In genomic region chr1:114219247-114219872, GRCh38 we compare ENCODE assay signal across 10 cellular contexts.
DNase-seq lines count a peak whose midpoint lies in the region; ATAC-seq, FAIRE-seq and TF ChIP-seq lines count a peak whose summit lies in the region.
"Had no signal": no experiment of that assay in that cellular context is flagged by ENCODE, and none has a peak within 500 bp of the region (broad histone marks: within the 10 kb centered on the region; RNA-seq: fewer than 3 reads in every experiment).

No MANE protein-coding gene starts in this region.

- H3K27me3 ChIP-seq in K562 (ENCODE audit: control insufficient read depth in 2 of 2, insufficient read depth in 2 of 2, low read length in 2 of 2), result peaks cover 2 to 18% of the 10 kb centered on the region in 2 experiments; a peak in 4 of 5 replicates

- no peaks in the 10 kb centered on the region for H3K9me3 Mint-ChIP-seq in stimulated activated effector memory CD8-positive, alpha-beta T cell treated with anti-CD3 and anti-CD28 coated beads, Interleukin-12 subunit alpha, Interleukin-12 subunit beta, amount 100 ng/mL, for 72 hours

- in situ Hi-C loops in K562 (cut with MboI), result no loop called here

- TF ChIP-seq EP300 in A549 (IDR thresholded peaks at IDR 0.05) (no peak), K562 (IDR thresholded peaks at IDR 0.05; ENCODE audit: low read length) (no peak)

- CTCF ChIA-PET in A549 (lab: Yijun Ruan, JAX), result interaction anchor here (0.6 to 1.8 kb wide), 3 partner anchors 9 to 241 kb away, joined by 3 to 8 read pairs (median 3); no protein-coding TSS in a partner anchor
- CTCF ChIA-PET in HEK293 (lab: Yijun Ruan, JAX), result interaction anchor here (0.7 kb wide), 2 partner anchors 177 to 1582 kb away, joined by 3 read pairs; no protein-coding TSS in a partner anchor
- CTCF ChIA-PET in K562 (lab: Yijun Ruan, JAX; ENCODE audit: low intra/inter-chr PET ratio), result no interaction called here
- CTCF ChIA-PET in HEK293T (lab: Yijun Ruan, JAX), result interaction anchor here (0.7 to 1.1 kb wide), 2 partner anchors 219 to 240 kb away, joined by 3 read pairs; partner anchors contain the start of gene OLFML3

- no peak overlapping the region for H3K4me3 Mint-ChIP-seq in stimulated activated effector memory CD8-positive, alpha-beta T cell treated with anti-CD3 and anti-CD28 coated beads, Interleukin-12 subunit alpha, Interleukin-12 subunit beta, amount 100 ng/mL, for 72 hours

- H3K4me1 ChIP-seq in A549, result no peaks in the 10 kb centered on the region
- no peaks in the 10 kb centered on the region for H3K4me1 ChIP-seq in HEK293 (ENCODE audit: control insufficient read depth, insufficient read depth, low read length)
- no peaks in the 10 kb centered on the region for H3K4me1 ChIP-seq in K562 (replicated peaks in 1 of 2; ENCODE audit: control insufficient read depth in 2 of 2, insufficient read depth in 2 of 2, low read length in 2 of 2)

- H3K9ac ChIP-seq in K562 (ENCODE audit: insufficient read depth in 1 of 2, low read depth in 2 of 2, low read length in 2 of 2), result no peak overlapping the region

- TF ChIP-seq RAD21 in A549 (conservative IDR thresholded peaks at IDR 0.05 in 1 of 2, IDR thresholded peaks at IDR 0.05 in 1 of 2) (peak; percentile 27 to 35; a peak in 2 of 5 replicates), K562 (CRISPR knock-in tag; conservative IDR thresholded peaks at IDR 0.05 in 1 of 2, IDR thresholded peaks at IDR 0.05 in 1 of 2) (peak in 1 of 2 experiments; percentile 44; a peak in 2 of 4 replicates)

- H3K9me3 ChIP-seq in A549, result no peaks in the 10 kb centered on the region
- no peaks in the 10 kb centered on the region for H3K9me3 ChIP-seq in HEK293 (ENCODE audit: control insufficient read depth, insufficient read depth, low read depth, low read length)
- H3K9me3 ChIP-seq in K562 (replicated peaks; ENCODE audit: control insufficient read depth, insufficient read depth, low read depth, low read length), result no peaks in the 10 kb centered on the region

- H3K4me2 ChIP-seq in A549 (peak overlapping the region; percentile 14; the same call in 1 of the 3 replicates), K562 (ENCODE audit: insufficient read depth, low read length) (no peak overlapping the region)

- peak in 1 of 2 experiments; percentile 27; a peak in 1 of 6 replicates for ATAC-seq in A549
- ATAC-seq in K562, result no peak
- ATAC-seq in stimulated activated effector memory CD8-positive, alpha-beta T cell treated with anti-CD3 and anti-CD28 coated beads, Interleukin-12 subunit alpha, Interleukin-12 subunit beta, amount 100 ng/mL, for 72 hours, result no peak

- no peak overlapping the region for H3K27ac ChIP-seq in A549
- no peak overlapping the region for H3K27ac ChIP-seq in HEK293 (ENCODE audit: extremely low read depth, low read depth, low read length)
- no peak overlapping the region for H3K27ac ChIP-seq in K562 (ENCODE audit: extremely low read depth, low read depth, low read length)

- WGBS in A549 (ENCODE audit: missing lambda C conversion rate), result 34% methylated on average over 6 of the region's 6 CpGs
- under 1% methylated on average over 6 of the region's 6 CpGs for WGBS in K562 (ENCODE audit: insufficient coverage, low coverage, missing lambda C conversion rate)

- no peaks in the 10 kb centered on the region for H3K79me2 ChIP-seq in K562 (ENCODE audit: control insufficient read depth, insufficient read depth, low read length)

- H3K36me3 ChIP-seq in HEK293 (ENCODE audit: control insufficient read depth in 2 of 2, insufficient read depth in 1 of 2, low read length in 2 of 2) (no peaks in the 10 kb centered on the region), K562 (ENCODE audit: control insufficient read depth, insufficient read depth, low read length) (no peaks in the 10 kb centered on the region)

- BruUV-seq in K562 (replicated peaks; lab: Mats Ljungman, UMichigan), result no TSS peak

- H3K27ac Mint-ChIP-seq in stimulated activated effector memory CD8-positive, alpha-beta T cell treated with anti-CD3 and anti-CD28 coated beads, Interleukin-12 subunit alpha, Interleukin-12 subunit beta, amount 100 ng/mL, for 72 hours, result no peak overlapping the region

- no peaks in the 10 kb centered on the region for H3K9me1 ChIP-seq in K562 (ENCODE audit: control insufficient read depth, insufficient read depth, low read length)

- no peaks in the 10 kb centered on the region for H4K20me1 ChIP-seq in K562 (replicated peaks; ENCODE audit: control insufficient read depth, insufficient read depth, low read length)

- TF ChIP-seq CTCF in A549 (IDR thresholded peaks at IDR 0.05) (no peak), HEK293 (tag by site-specific recombination; IDR thresholded peaks at IDR 0.05) (peak; percentile 52), K562 (IDR thresholded peaks at IDR 0.05 in 2 of 3, conservative IDR thresholded peaks at IDR 0.05 in 1 of 3; ENCODE audit: insufficient read depth in 2 of 3, low read depth in 1 of 3, low read length in 3 of 3) (peak in 2 of 3 experiments; percentile 24 to 42; a peak in 2 of 6 replicates)

- peak in 1 of 2 experiments; percentile 6 for DNase-seq in A549 (ENCODE audit: low read depth in 1 of 2, low spot score in 1 of 2)
- peak in 2 of 4 experiments; percentile 12 to 18 for DNase-seq in K562 (ENCODE audit: extremely low read depth in 1 of 4, low spot score in 3 of 4)
- DNase-seq in medulla oblongata (ENCODE audit: extremely low spot score), result peak; percentile 59
- DNase-seq in activated CD4-positive, alpha-beta T cell treated with anti-CD3 and anti-CD28 coated beads for 1 hour, result no peak
- DNase-seq in stimulated activated effector memory CD8-positive, alpha-beta T cell treated with anti-CD3 and anti-CD28 coated beads, Interleukin-12 subunit alpha, Interleukin-12 subunit beta, amount 100 ng/mL, for 72 hours (ENCODE audit: low spot score in 2 of 2), result no peak
- DNase-seq in HEK293T (ENCODE audit: extremely low spot score), result no peak
- DNase-seq in H54 (ENCODE audit: insufficient read length, low spot score), result no peak
- DNase-seq: activated CD4-positive, alpha-beta T cell treated with anti-CD3 and anti-CD28 coated beads for 4 hours; NCI-H748 treated with DMSO at 0.1 percent for 48 hours had no signal

- H3K4me1 Mint-ChIP-seq in stimulated activated effector memory CD8-positive, alpha-beta T cell treated with anti-CD3 and anti-CD28 coated beads, Interleukin-12 subunit alpha, Interleukin-12 subunit beta, amount 100 ng/mL, for 72 hours, result peaks cover 10% of the 10 kb centered on the region

- H3K4me3 ChIP-seq in A549 (no peak overlapping the region), HEK293 (ENCODE audit: low read depth, low read length) (no peak overlapping the region), K562 (no peak overlapping the region)

- H3K36me3 Mint-ChIP-seq in stimulated activated effector memory CD8-positive, alpha-beta T cell treated with anti-CD3 and anti-CD28 coated beads, Interleukin-12 subunit alpha, Interleukin-12 subunit beta, amount 100 ng/mL, for 72 hours, result no peaks in the 10 kb centered on the region

- no peak overlapping the region for H2AFZ ChIP-seq in K562 (ENCODE audit: low read depth, low read length)

- intact Hi-C loops in K562 (cut with micrococcal nuclease), result loop anchor here (10.0 kb wide), 1 partner anchor 245 kb away; the partner anchor contains the start of gene OLFML3

- POLR2A ChIA-PET in A549 (lab: Yijun Ruan, JAX) (no interaction called here), HEK293 (lab: Yijun Ruan, JAX) (no interaction called here), K562 (lab: Yijun Ruan, JAX) (interaction anchor here (0.8 kb wide), 1 partner anchor 12 kb away, joined by 3 read pairs; no protein-coding TSS in a partner anchor), HEK293T (lab: Yijun Ruan, JAX) (no interaction called here)

- TF ChIP-seq POLR2A in A549 (IDR thresholded peaks at IDR 0.05; ENCODE audit: low read length) (no peak), K562 (conservative IDR thresholded peaks at IDR 0.05) (no peak), H54 (IDR thresholded peaks at IDR 0.05; ENCODE audit: low read depth, low read length) (no peak)

- FAIRE-seq in A549 (lab: Jason Lieb, UNC) (no peak), K562 (lab: Jason Lieb, UNC) (no peak), H54 (lab: Jason Lieb, UNC) (no peak)

TF ChIP-seq in A549, 52 proteins besides CTCF, POLR2A, EP300 and RAD21:
- TF ChIP-seq ESRRA (IDR thresholded peaks at IDR 0.05; ENCODE audit: borderline replicate concordance, low read length) (no peak), SMC3 (IDR thresholded peaks at IDR 0.05) (0 out of 3 replicates have a peak, but pooled peaks have one; percentile 12)

TF ChIP-seq in HEK293T, 16 proteins besides CTCF, POLR2A, EP300 and RAD21:
- no peak for TF ChIP-seq LEF1 (IDR thresholded peaks at IDR 0.05; ENCODE audit: borderline replicate concordance)
- TF ChIP-seq FOXM1 (IDR thresholded peaks at IDR 0.05; ENCODE audit: borderline replicate concordance), result no peak
- TF ChIP-seq BHLHE40 (IDR thresholded peaks at IDR 0.05; ENCODE audit: borderline replicate concordance), result no peak
- no peak for TF ChIP-seq FOXK2 (IDR thresholded peaks at IDR 0.05)
- no peak for TF ChIP-seq PKNOX1 (IDR thresholded peaks at IDR 0.05)
- no peak for TF ChIP-seq SUZ12 (IDR thresholded peaks at IDR 0.05)
- TF ChIP-seq CTBP1 (IDR thresholded peaks at IDR 0.05; ENCODE audit: borderline replicate concordance), result no peak
- TF ChIP-seq FOXA1 (IDR thresholded peaks at IDR 0.05), result no peak
- no peak for TF ChIP-seq TARDBP (IDR thresholded peaks at IDR 0.05)
- no peak for TF ChIP-seq ELF4 (IDR thresholded peaks at IDR 0.05)
- TF ChIP-seq SP1 (IDR thresholded peaks at IDR 0.05), result no peak
- TF ChIP-seq L3MBTL2 (conservative IDR thresholded peaks at IDR 0.05), result no peak
- TF ChIP-seq ARNT (IDR thresholded peaks at IDR 0.05), result no peak
TF ChIP-seq in HEK293T: peak in this region for 0.
